ENCODE assay signal across 9 cellular contexts in genomic region chr1:155064109-155064812, GRCh38. TPM values are rescaled to one million over a fixed set of nuclear protein-coding genes. Genes with fewer than 3 reads are reported as not detected.
DNase-seq lines count a peak whose midpoint lies in the region; ATAC-seq and TF ChIP-seq lines count a peak whose summit lies in the region.
"Had no signal": no experiment of that assay in that cellular context is flagged by ENCODE, and none has a peak within 500 bp of the region (broad histone marks: within the 10 kb centered on the region; RNA-seq: fewer than 3 reads in every experiment).

No MANE protein-coding gene starts in this region.

- H4K20me1 ChIP-seq in SU-DHL-6 (ENCODE audit: low read depth, low read length) = no peaks in the 10 kb centered on the region
- no peaks in the 10 kb centered on the region for H4K20me1 ChIP-seq in fibroblast of lung (ENCODE audit: control insufficient read depth, extremely low read depth, insufficient read depth, low read length)

- H2AFZ ChIP-seq in SU-DHL-6 (ENCODE audit: low read depth, low read length, severe bottlenecking) (peak overlapping the region; percentile 92), fibroblast of lung (ENCODE audit: low read length) (peak overlapping the region; percentile 1), neuronal stem cell (ENCODE audit: low read length) (peak overlapping the region; percentile 88)

- TF ChIP-seq CTCF in SU-DHL-6 (IDR thresholded peaks at IDR 0.05; ENCODE audit: insufficient read depth, low read length, poor library complexity, severe bottlenecking) = no peak
- no peak for TF ChIP-seq CTCF in fibroblast of lung (conservative IDR thresholded peaks at IDR 0.05 in 1 of 2, IDR thresholded peaks at IDR 0.05 in 1 of 2; ENCODE audit: low read depth in 1 of 2, low read length in 2 of 2)

- H3K23ac ChIP-seq in neuronal stem cell (ENCODE audit: low read depth, low read length, poor library complexity) = no peak overlapping the region

- no peak overlapping the region for H4K91ac ChIP-seq in neuronal stem cell (ENCODE audit: low read depth, low read length, poor library complexity)

- H3K9me2 ChIP-seq in SU-DHL-6 (replicated peaks; ENCODE audit: insufficient read depth, low read length) = no peaks in the 10 kb centered on the region

- no peak overlapping the region for H3K27ac ChIP-seq in SU-DHL-6 (ENCODE audit: low read depth, low read length)
- no peak overlapping the region for H3K27ac ChIP-seq in fibroblast of lung (ENCODE audit: insufficient read depth, low read length)
- H3K27ac ChIP-seq in neuronal stem cell (replicated peaks; ENCODE audit: low read length) = peak overlapping the region; percentile 96

- H3K27me3 ChIP-seq in SU-DHL-6 (ENCODE audit: low read length) (no peaks in the 10 kb centered on the region), fibroblast of lung (ENCODE audit: control insufficient read depth, insufficient read depth, low read length) (no peaks in the 10 kb centered on the region), neuronal stem cell (ENCODE audit: control insufficient read depth in 3 of 3, insufficient read depth in 3 of 3, low read depth in 1 of 3, low read length in 3 of 3) (no peaks in the 10 kb centered on the region)

- no peak overlapping the region for H2AK5ac ChIP-seq in neuronal stem cell (ENCODE audit: low read depth, low read length)

- H3K4me2 ChIP-seq in SU-DHL-6 (ENCODE audit: low read depth, low read length, poor library complexity, severe bottlenecking) (peak overlapping the region; percentile 73), fibroblast of lung (ENCODE audit: extremely low read depth, insufficient read depth, low read length) (peak overlapping the region; percentile 88), neuronal stem cell (ENCODE audit: insufficient read depth, low read length, poor library complexity, severe bottlenecking) (peak overlapping the region; percentile 72)

- ATAC-seq in HG03135 (IDR thresholded peaks at IDR 0.05; ENCODE audit: unreplicated experiment) (peak; percentile 10), HG02623 (IDR thresholded peaks at IDR 0.05; ENCODE audit: unreplicated experiment) (no peak)

- no peak overlapping the region for H2BK15ac ChIP-seq in neuronal stem cell (ENCODE audit: low read length)

- no peaks in the 10 kb centered on the region for H3K36me3 ChIP-seq in SU-DHL-6 (ENCODE audit: low read length)
- peaks cover 2% of the 10 kb centered on the region for H3K36me3 ChIP-seq in fibroblast of lung (ENCODE audit: control insufficient read depth, insufficient read depth, low read length)
- H3K36me3 ChIP-seq in neuronal stem cell (replicated peaks in 1 of 2; ENCODE audit: control insufficient read depth in 2 of 2, insufficient read depth in 2 of 2, low read length in 2 of 2) = peaks cover 15 to 42% of the 10 kb centered on the region in 2 donors

- peak overlapping the region; percentile 94 for H3K4me3 ChIP-seq in SU-DHL-6 (ENCODE audit: insufficient read depth, low read length, poor library complexity, severe bottlenecking)
- H3K4me3 ChIP-seq in fibroblast of lung (replicated peaks in 1 of 4; ENCODE audit: control extremely low read depth in 1 of 4, insufficient read depth in 1 of 4, low read depth in 3 of 4, low read length in 4 of 4) = peak overlapping the region; percentile 70 to 92 (median 87)
- peak overlapping the region; percentile 70 to 90 for H3K4me3 ChIP-seq in neuronal stem cell (ENCODE audit: low read length in 2 of 2)

- WGBS in neuronal stem cell (ENCODE audit: extremely low coverage in 2 of 2, insufficient read length in 2 of 2, insufficient replicate concordance in 1 of 2), 2 donors = no CpG with 5 or more reads among the region's 14 CpGs

- H2BK120ac ChIP-seq in neuronal stem cell (ENCODE audit: low read depth, low read length) = no peak overlapping the region

- peaks cover 8% of the 10 kb centered on the region for H3K79me1 ChIP-seq in neuronal stem cell (ENCODE audit: low read depth, low read length)

- H2BK5ac ChIP-seq in neuronal stem cell (ENCODE audit: low read length) = peak overlapping the region; percentile 96

- no peak overlapping the region for H3K14ac ChIP-seq in neuronal stem cell (ENCODE audit: low read length)

- H4K8ac ChIP-seq in neuronal stem cell (ENCODE audit: low read depth, low read length) = no peak overlapping the region

- DNase-seq in Daoy (ENCODE audit: low read depth) (peak; percentile 51), fibroblast of lung (ENCODE audit: low read depth in 2 of 2) (peak in 1 of 2 donors; percentile 41), neuronal stem cell (ENCODE audit: low spot score) (peak; percentile 53), NOMO-1 (lab: John Stamatoyannopoulos, UW; ENCODE audit: unreplicated experiment in 2 of 2) (no peak), GDM1 (lab: John Stamatoyannopoulos, UW) (no peak)

- H3K9ac ChIP-seq in SU-DHL-6 (ENCODE audit: low read length) (peak overlapping the region; percentile 79), fibroblast of lung (ENCODE audit: insufficient read depth, low read length) (no peak overlapping the region), neuronal stem cell (ENCODE audit: low read depth, low read length, poor library complexity) (no peak overlapping the region)

- H3F3A ChIP-seq in SU-DHL-6 (ENCODE audit: insufficient read depth) = peaks cover 7% of the 10 kb centered on the region; the same call in 1 of the 2 replicates

- H3K18ac ChIP-seq in neuronal stem cell (ENCODE audit: low read length) = peak overlapping the region; percentile 92

- H3K79me2 ChIP-seq in SU-DHL-6 (ENCODE audit: insufficient read depth, low read length) = no peaks in the 10 kb centered on the region
- no peaks in the 10 kb centered on the region for H3K79me2 ChIP-seq in fibroblast of lung (ENCODE audit: control insufficient read depth, insufficient read depth, low read length)

- H3K9me3 ChIP-seq in SU-DHL-6 (ENCODE audit: insufficient read depth, low read length) = no peaks in the 10 kb centered on the region
- no peaks in the 10 kb centered on the region for H3K9me3 ChIP-seq in fibroblast of lung (ENCODE audit: control insufficient read depth, insufficient read depth, low read depth, low read length)
- H3K9me3 ChIP-seq in neuronal stem cell (replicated peaks in 1 of 2; ENCODE audit: control insufficient read depth in 2 of 2, insufficient read depth in 1 of 2, low read depth in 1 of 2, low read length in 2 of 2) = no peaks in the 10 kb centered on the region

- H3K4ac ChIP-seq in neuronal stem cell (ENCODE audit: low read length) = no peak overlapping the region

- peaks cover 10% of the 10 kb centered on the region for H3K4me1 ChIP-seq in fibroblast of lung (ENCODE audit: control insufficient read depth, extremely low read depth, insufficient read depth, low read length)
- H3K4me1 ChIP-seq in neuronal stem cell (ENCODE audit: control insufficient read depth in 2 of 2, insufficient read depth in 1 of 2, low read depth in 1 of 2, low read length in 2 of 2) = peaks cover 12 to 15% of the 10 kb centered on the region in 2 donors

- no peak overlapping the region for H2BK12ac ChIP-seq in neuronal stem cell (ENCODE audit: low read length)

RNA-seq across cellular contexts. Expression of gene EFNA4, which starts 0.7 kb away (rescaled TPM):
- 10.6 and 16.7 TPM in 2 replicates for total RNA-seq in Daoy (2014; rRNA removed; shearing (Covaris generic))
- 2.8 and 3.8 TPM in 2 replicates for total RNA-seq in fibroblast of lung
- 2.6 and 4.3 TPM in 2 replicates for polyA plus RNA-seq in fibroblast of lung
- 3.6 and 3.9 TPM in 2 replicates for polyA plus RNA-seq in fibroblast of lung (2012)
- 3.3 and 8.4 TPM in 2 replicates for polyA minus RNA-seq in fibroblast of lung (ENCODE audit: low replicate concordance)
- 24.6 TPM for polyA plus RNA-seq in neuronal stem cell (2013, experiment 1 of 2)
- 24.2 TPM for polyA plus RNA-seq in neuronal stem cell (2013, experiment 2 of 2)

RNA-seq across cellular contexts. Expression of gene ADAM15, which starts 13.1 kb away (rescaled TPM):
- total RNA-seq in Daoy (2014; rRNA removed; shearing (Covaris generic)) = 44.5 and 46.2 TPM in 2 replicates
- 49.1 and 58.5 TPM in 2 replicates for total RNA-seq in fibroblast of lung
- polyA plus RNA-seq in fibroblast of lung = 19.5 and 28.9 TPM in 2 replicates
- polyA plus RNA-seq in fibroblast of lung (2012) = 37.4 and 58.0 TPM in 2 replicates
- polyA minus RNA-seq in fibroblast of lung (ENCODE audit: low replicate concordance) = 144 and 162 TPM in 2 replicates
- polyA plus RNA-seq in neuronal stem cell (2013, experiment 1 of 2) = 32.1 TPM
- 31.7 TPM for polyA plus RNA-seq in neuronal stem cell (2013, experiment 2 of 2)

RNA-seq across cellular contexts. Expression of gene EFNA3, which starts 14.4 kb away (rescaled TPM):
- total RNA-seq in Daoy (2014; rRNA removed; shearing (Covaris generic)) = 1.1 and 2.4 TPM in 2 replicates
- 0.33 and 0.51 TPM in 2 replicates for total RNA-seq in fibroblast of lung
- polyA plus RNA-seq in fibroblast of lung = 0.16 and 0.30 TPM in 2 replicates
- polyA plus RNA-seq in fibroblast of lung (2012) = 0.22 and 0.76 TPM in 2 replicates
- polyA minus RNA-seq in fibroblast of lung (ENCODE audit: low replicate concordance) = 2.8 TPM in 1 of 2 replicates, not detected in the other
- polyA plus RNA-seq in neuronal stem cell (2013, experiment 1 of 2) = 15.2 TPM
- 14.6 TPM for polyA plus RNA-seq in neuronal stem cell (2013, experiment 2 of 2)

RNA-seq across cellular contexts. Expression of gene DCST1, which starts 30.6 kb away (rescaled TPM):
- total RNA-seq in Daoy (2014; rRNA removed; shearing (Covaris generic)) = not detected in 2 replicates
- not detected in 2 replicates for total RNA-seq in fibroblast of lung
- polyA plus RNA-seq in fibroblast of lung = not detected in 2 replicates
- not detected in 2 replicates for polyA plus RNA-seq in fibroblast of lung (2012)
- polyA minus RNA-seq in fibroblast of lung (ENCODE audit: low replicate concordance) = not detected in 2 replicates
- 0.03 TPM for polyA plus RNA-seq in neuronal stem cell (2013, experiment 1 of 2)
- polyA plus RNA-seq in neuronal stem cell (2013, experiment 2 of 2) = 0.06 TPM
- total RNA-seq: activated CD8-positive, alpha-beta memory T cell treated with anti-CD3 and anti-CD28 coated beads for 36 hours had no signal

RNA-seq across cellular contexts. Expression of gene DCST2, which starts 30.7 kb away (rescaled TPM):
- not detected in 2 replicates for total RNA-seq in Daoy (2014; rRNA removed; shearing (Covaris generic))
- under 0.01 and 0.17 TPM in 2 replicates for total RNA-seq in fibroblast of lung
- polyA plus RNA-seq in fibroblast of lung = 0.06 and 0.10 TPM in 2 replicates
- polyA plus RNA-seq in fibroblast of lung (2012) = not detected in 2 replicates
- not detected in 2 replicates for polyA minus RNA-seq in fibroblast of lung (ENCODE audit: low replicate concordance)
- polyA plus RNA-seq in neuronal stem cell (2013, experiment 1 of 2) = 2.7 TPM
- 2.2 TPM for polyA plus RNA-seq in neuronal stem cell (2013, experiment 2 of 2)

Comparison
In these comparisons a context has a peak if more than half of its experiments do, and no peak if none do; other contexts are left out.
1. DNase-seq: peak in Daoy (single experiment) and neuronal stem cell (single experiment); none in NOMO-1 (0 of 2) and GDM1 (single experiment).
2. H2AFZ ChIP-seq: peak in every context shown above with its lines; median percentile 92 in SU-DHL-6; 88 in neuronal stem cell; 1 in fibroblast of lung.
3. Peak in every context shown above with its lines, with median percentiles within 50 percentile points of each other: H3K4me2 ChIP-seq and H3K4me3 ChIP-seq.